In genomic region chr6:15685629-15686028, GRCh38 we compare ENCODE assay signal across 23 cellular contexts. TPM values are rescaled to one million over a fixed set of nuclear protein-coding genes. Genes with fewer than 3 reads are reported as not detected.
DNase-seq lines count a peak whose midpoint lies in the region; ATAC-seq, FAIRE-seq and TF ChIP-seq lines count a peak whose summit lies in the region.
"Had no signal": no experiment of that assay in that cellular context is flagged by ENCODE, and none has a peak within 500 bp of the region (broad histone marks: within the 10 kb centered on the region; RNA-seq: fewer than 3 reads in every experiment).

No MANE protein-coding gene starts in this region.

- H3K9me2 ChIP-seq in GM23338 (ENCODE audit: insufficient read depth), result no peaks in the 10 kb centered on the region

- H3K4me3 ChIP-seq in GM23338 (no peak overlapping the region), small intestine (ENCODE audit: low read depth in 1 of 2, low read length in 2 of 2) (no peak overlapping the region), psoas muscle (no peak overlapping the region)
- H3K4me3 ChIP-seq: A549; BLaER1 treated with 17β-estradiol and CSF1 and Interleukin-3, amounts not matched to agents 10 nM and 100 nM had no signal

- H3K79me2 ChIP-seq in GM23338 (replicated peaks; ENCODE audit: insufficient read depth), result no peaks in the 10 kb centered on the region

- no peak overlapping the region for H3K4me3 Mint-ChIP-seq in GM23338
- H3K4me3 Mint-ChIP-seq: B cell; CD8-positive, alpha-beta memory T cell had no signal

- H3K27ac Mint-ChIP-seq in GM23338, result no peak overlapping the region
- H3K27ac Mint-ChIP-seq: B cell; CD4-positive, alpha-beta memory T cell; CD8-positive, alpha-beta memory T cell had no signal

- 95 to 100% (median 96%) methylated on average over 1 of the region's 1 CpG for WGBS in small intestine, 3 donors
- 93 to 98% (median 97%) methylated on average over 1 of the region's 1 CpG for WGBS in psoas muscle, 3 donors

- DNase-seq in GM23338 (ENCODE audit: low spot score), result no peak
- DNase-seq in left colon, result no peak
- peak; percentile 73 for DNase-seq in small intestine
- DNase-seq in psoas muscle, result no peak
- DNase-seq in activated T-cell treated with anti-CD3 and anti-CD28 coated beads, Interleukin-2, amount 50 U/mL, for 48 hours, result no peak
- DNase-seq: AML-193; CD4-positive, alpha-beta memory T cell; CD8-positive, alpha-beta memory T cell; COR-L47; DMS 273 treated with DMSO at 0.1 percent for 48 hours; DMS153; DMS53; DMS79; DND-41; GF-D8 had no signal

- H3K36me3 ChIP-seq in GM23338 (ENCODE audit: insufficient read depth), result no peaks in the 10 kb centered on the region
- H3K36me3 ChIP-seq in small intestine (ENCODE audit: control insufficient read depth in 2 of 2, insufficient read depth in 2 of 2, low read length in 2 of 2), result no peaks in the 10 kb centered on the region
- H3K36me3 ChIP-seq in psoas muscle (ENCODE audit: insufficient read depth in 1 of 2, low read depth in 1 of 2), result no peaks in the 10 kb centered on the region
- H3K36me3 ChIP-seq: BLaER1 treated with 17β-estradiol and CSF1 and Interleukin-3, amounts not matched to agents 10 nM and 100 nM had no signal

- H3K36me3 Mint-ChIP-seq in GM23338 (ENCODE audit: low read depth), result no peaks in the 10 kb centered on the region
- H3K36me3 Mint-ChIP-seq: CD4-positive, alpha-beta memory T cell had no signal

- intact Hi-C loops in left colon (cut with DNase I, micrococcal nuclease) (no loop called here), psoas muscle (cut with DNase I) (no loop called here)

- no peak for FAIRE-seq in small intestine (lab: Jason Lieb, UNC)
- FAIRE-seq: A549, G401.6, GM12891, GM19239 had no signal

- TF ChIP-seq CTCF in GM23338 (conservative IDR thresholded peaks at IDR 0.05; ENCODE audit: low read depth in 2 of 2), result no peak
- TF ChIP-seq CTCF in psoas muscle (IDR thresholded peaks at IDR 0.05), result no peak

- H3K4me2 ChIP-seq in GM23338, result no peak overlapping the region
- H3K4me2 ChIP-seq: A549 had no signal

- H3K9me3 ChIP-seq in small intestine (ENCODE audit: control insufficient read depth, low read depth), result no peaks in the 10 kb centered on the region
- H3K9me3 ChIP-seq in psoas muscle, result no peaks in the 10 kb centered on the region
- H3K9me3 ChIP-seq: A549 had no signal

- H3F3A ChIP-seq in GM23338 (replicated peaks; ENCODE audit: low read depth), result no peaks in the 10 kb centered on the region

- H3K27me3 Mint-ChIP-seq in GM23338 (ENCODE audit: insufficient read depth, low read depth, poor library complexity), result no peaks in the 10 kb centered on the region

- no peaks in the 10 kb centered on the region for H3K4me1 ChIP-seq in GM23338 (ENCODE audit: insufficient read depth)
- peaks cover 2 to 8% of the 10 kb centered on the region in 2 donors for H3K4me1 ChIP-seq in small intestine (ENCODE audit: control insufficient read depth in 2 of 2, insufficient read depth in 1 of 2, low read depth in 1 of 2, low read length in 1 of 2)
- peaks cover 13% of the 10 kb centered on the region for H3K4me1 ChIP-seq in psoas muscle
- H3K4me1 ChIP-seq: A549 had no signal

- H3K9me3 Mint-ChIP-seq in GM23338, result peaks cover 5% of the 10 kb centered on the region; the same call in 2 of the 3 replicates

- no peak overlapping the region for H3K27ac ChIP-seq in GM23338 (ENCODE audit: low read depth)
- no peak overlapping the region for H3K27ac ChIP-seq in small intestine (ENCODE audit: low read depth in 1 of 2, low read length in 1 of 2)
- no peak overlapping the region for H3K27ac ChIP-seq in psoas muscle
- H3K27ac ChIP-seq: A549; BLaER1 treated with 17β-estradiol and CSF1 and Interleukin-3, amounts not matched to agents 10 nM and 100 nM; C4-2B had no signal

- no peak for ATAC-seq in GM23338
- peak; percentile 64 for ATAC-seq in left colon
- no peak for ATAC-seq in HG03439 (IDR thresholded peaks at IDR 0.05; ENCODE audit: unreplicated experiment)
- ATAC-seq in psoas muscle, result no peak
- ATAC-seq: A549 had no signal

- H3K27me3 ChIP-seq in GM23338 (ENCODE audit: insufficient read depth) (no peaks in the 10 kb centered on the region), small intestine (ENCODE audit: control insufficient read depth in 2 of 2, insufficient read depth in 2 of 2, low read length in 2 of 2) (no peaks in the 10 kb centered on the region), psoas muscle (ENCODE audit: insufficient read depth in 3 of 3, low read length in 2 of 3) (no peaks in the 10 kb centered on the region)
- H3K27me3 ChIP-seq: BLaER1 treated with 17β-estradiol and CSF1 and Interleukin-3, amounts not matched to agents 10 nM and 100 nM had no signal

- peaks cover 7% of the 10 kb centered on the region for H3K4me1 Mint-ChIP-seq in GM23338
- H3K4me1 Mint-ChIP-seq: CD4-positive, alpha-beta memory T cell; CD8-positive, alpha-beta memory T cell had no signal

- H2AFZ ChIP-seq in GM23338, result peak overlapping the region; percentile 23; the same call in 1 of the 2 replicates

- H4K20me1 ChIP-seq in GM23338 (replicated peaks; ENCODE audit: insufficient read depth), result no peaks in the 10 kb centered on the region
- H4K20me1 ChIP-seq: BLaER1 treated with 17β-estradiol and CSF1 and Interleukin-3, amounts not matched to agents 10 nM and 100 nM had no signal

TF ChIP-seq in GM23338, 12 proteins besides CTCF, POLR2A, EP300 and RAD21 (continues in another document):
- TF ChIP-seq ZNF462 (CRISPR knock-in tag; IDR thresholded peaks at IDR 0.05) (no peak), JUNB (IDR thresholded peaks at IDR 0.05; ENCODE audit: unreplicated experiment) (no peak)

RNA-seq across cellular contexts. Expression of gene DTNBP1, which starts 22.8 kb away (rescaled TPM):
- 12.1 and 13.6 TPM in 2 replicates for total RNA-seq in GM23338 (2014; rRNA removed; shearing (Covaris generic))
- polyA plus RNA-seq in GM23338 (2016; fragmentation: Nextera tagmentation; extraction: Ambion mirVana), result 18.7 and 20.1 TPM in 2 replicates
- 10 to 100 TPM; 21.0 to 26.9 TPM for total RNA-seq in left colon
- polyA plus RNA-seq in small intestine, result 10 to 100 TPM; 12.7 to 20.4 (median 17.0) TPM
- 10 to 100 TPM in 3 of 4 donors, 1 to 10 TPM in 1; 8.6 to 16.6 (median 14.4) TPM for total RNA-seq in psoas muscle
- polyA plus RNA-seq in psoas muscle, result 10 to 100 TPM in 2 of 3 donors, 1 to 10 TPM in 1; 8.0 to 22.0 (median 15.2) TPM
